In genomic region chr1:228860911-228861829, GRCh38 we compare ENCODE assay signal across 1 cellular context.
TF ChIP-seq lines count a peak whose summit lies in the region.

No MANE protein-coding gene starts in this region.

TF ChIP-seq in HepG2, 621 proteins besides CTCF, POLR2A, EP300 and RAD21 (continued from another document and continues in another):
- TF ChIP-seq AFF4 (CRISPR knock-in tag; IDR thresholded peaks at IDR 0.05), result no peak
- TF ChIP-seq GPN1 (CRISPR knock-in tag; IDR thresholded peaks at IDR 0.05; ENCODE audit: borderline replicate concordance), result no peak
- TF ChIP-seq ZNF549 (CRISPR knock-in tag; IDR thresholded peaks at IDR 0.05), result no peak
- TF ChIP-seq KAT2B (IDR thresholded peaks at IDR 0.05; ENCODE audit: borderline replicate concordance, low read depth, low read length), result peak; percentile 43; the same call in 1 of the 2 replicates
- TF ChIP-seq E2F5 (CRISPR knock-in tag; conservative IDR thresholded peaks at IDR 0.05), result no peak
- TF ChIP-seq MTF2 (CRISPR knock-in tag; IDR thresholded peaks at IDR 0.05; ENCODE audit: borderline replicate concordance), result no peak
- no peak for TF ChIP-seq PRDM4 (CRISPR knock-in tag; IDR thresholded peaks at IDR 0.05; ENCODE audit: borderline replicate concordance)
- no peak for TF ChIP-seq ZNF253 (CRISPR knock-in tag; IDR thresholded peaks at IDR 0.05; ENCODE audit: borderline replicate concordance)
- no peak for TF ChIP-seq YY1 (IDR thresholded peaks at IDR 0.05; ENCODE audit: insufficient read depth, insufficient replicate concordance, low read depth, low read length)
- no peak for TF ChIP-seq GLI4 (CRISPR knock-in tag; IDR thresholded peaks at IDR 0.05; ENCODE audit: borderline replicate concordance)
- TF ChIP-seq ARNTL (CRISPR knock-in tag; IDR thresholded peaks at IDR 0.05), result peak; percentile 81
- no peak for TF ChIP-seq ZNF383 (CRISPR knock-in tag; IDR thresholded peaks at IDR 0.05; ENCODE audit: borderline replicate concordance)
- TF ChIP-seq RELA (CRISPR knock-in tag; IDR thresholded peaks at IDR 0.05), result no peak
- no peak for TF ChIP-seq ZNF749 (CRISPR knock-in tag; IDR thresholded peaks at IDR 0.05; ENCODE audit: borderline replicate concordance)
- TF ChIP-seq ZFP82 (CRISPR knock-in tag; IDR thresholded peaks at IDR 0.05; ENCODE audit: borderline replicate concordance), result no peak
- no peak for TF ChIP-seq ZBTB7B (CRISPR knock-in tag; IDR thresholded peaks at IDR 0.05)
- no peak for TF ChIP-seq SP140L (CRISPR knock-in tag; IDR thresholded peaks at IDR 0.05; ENCODE audit: borderline replicate concordance)
- TF ChIP-seq ZNF33B (CRISPR knock-in tag; IDR thresholded peaks at IDR 0.05), result no peak
- no peak for TF ChIP-seq HCFC1 (IDR thresholded peaks at IDR 0.05; ENCODE audit: low read depth, low read length)
- TF ChIP-seq PRMT3 (CRISPR knock-in tag; IDR thresholded peaks at IDR 0.05; ENCODE audit: borderline replicate concordance, low read depth), result no peak
- no peak for TF ChIP-seq ZNF552 (CRISPR knock-in tag; IDR thresholded peaks at IDR 0.05; ENCODE audit: borderline replicate concordance)
- TF ChIP-seq PAWR (CRISPR knock-in tag; IDR thresholded peaks at IDR 0.05; ENCODE audit: borderline replicate concordance), result no peak
- 0 out of 2 replicates have a peak, but pooled peaks have one; percentile 39 for TF ChIP-seq CREB1 (IDR thresholded peaks at IDR 0.05)
- TF ChIP-seq CREB1 (CRISPR knock-in tag; IDR thresholded peaks at IDR 0.05), result peak; percentile 46; the same call in 1 of the 2 replicates
- no peak for TF ChIP-seq ZNF83 (CRISPR knock-in tag; IDR thresholded peaks at IDR 0.05; ENCODE audit: borderline replicate concordance)
- TF ChIP-seq DNMT1 (CRISPR knock-in tag; IDR thresholded peaks at IDR 0.05), result no peak
- no peak for TF ChIP-seq SRF (IDR thresholded peaks at IDR 0.05; ENCODE audit: low read depth, low read length)
- TF ChIP-seq RBAK (CRISPR knock-in tag; IDR thresholded peaks at IDR 0.05), result no peak
- TF ChIP-seq ZNF557 (CRISPR knock-in tag; IDR thresholded peaks at IDR 0.05), result no peak
- 0 out of 2 replicates have a peak, but pooled peaks have one; percentile 41 for TF ChIP-seq MTERF4 (CRISPR knock-in tag; IDR thresholded peaks at IDR 0.05)
- TF ChIP-seq HNF1A (IDR thresholded peaks at IDR 0.05; ENCODE audit: low read depth), result peak; percentile 23; the same call in 1 of the 2 replicates
- peak; percentile 71; the same call in 1 of the 2 replicates for TF ChIP-seq HNF1A (CRISPR knock-in tag; IDR thresholded peaks at IDR 0.05; ENCODE audit: borderline replicate concordance)
- TF ChIP-seq ZNF589 (CRISPR knock-in tag; conservative IDR thresholded peaks at IDR 0.05), result 0 out of 2 replicates have a peak, but pooled peaks have one; percentile 39
- peak; percentile 87 for TF ChIP-seq JUND (CRISPR knock-in tag; IDR thresholded peaks at IDR 0.05)
- TF ChIP-seq KMT2A (CRISPR knock-in tag; IDR thresholded peaks at IDR 0.05), result no peak
- no peak for TF ChIP-seq ATF1 (CRISPR knock-in tag; IDR thresholded peaks at IDR 0.05)
- no peak for TF ChIP-seq ZNF597 (CRISPR knock-in tag; IDR thresholded peaks at IDR 0.05)
- no peak for TF ChIP-seq RARG (CRISPR knock-in tag; IDR thresholded peaks at IDR 0.05; ENCODE audit: low read depth)
- TF ChIP-seq HMGA1 (CRISPR knock-in tag; conservative IDR thresholded peaks at IDR 0.05), result no peak
- no peak for TF ChIP-seq MZF1 (CRISPR knock-in tag; IDR thresholded peaks at IDR 0.05; ENCODE audit: borderline replicate concordance)
- no peak for TF ChIP-seq ZNF564 (CRISPR knock-in tag; IDR thresholded peaks at IDR 0.05)
- no peak for TF ChIP-seq ZNF44 (CRISPR knock-in tag; IDR thresholded peaks at IDR 0.05)
- TF ChIP-seq ZNF546 (CRISPR knock-in tag; conservative IDR thresholded peaks at IDR 0.05), result no peak
- no peak for TF ChIP-seq TFAP4 (IDR thresholded peaks at IDR 0.05; ENCODE audit: borderline replicate concordance, low read depth)
- TF ChIP-seq ELK4 (CRISPR knock-in tag; IDR thresholded peaks at IDR 0.05; ENCODE audit: borderline replicate concordance), result no peak
- TF ChIP-seq ZNF567 (CRISPR knock-in tag; IDR thresholded peaks at IDR 0.05; ENCODE audit: borderline replicate concordance), result no peak
- TF ChIP-seq RFXAP (CRISPR knock-in tag; IDR thresholded peaks at IDR 0.05; ENCODE audit: borderline replicate concordance), result no peak
- peak; percentile 88 for TF ChIP-seq ZNF644 (CRISPR knock-in tag; IDR thresholded peaks at IDR 0.05; ENCODE audit: low read depth)
- no peak for TF ChIP-seq POLR2G (IDR thresholded peaks at IDR 0.05; ENCODE audit: low read depth, low read length)
- no peak for TF ChIP-seq ZNF761 (CRISPR knock-in tag; conservative IDR thresholded peaks at IDR 0.05)
- TF ChIP-seq FOSL1 (CRISPR knock-in tag; IDR thresholded peaks at IDR 0.05; ENCODE audit: borderline replicate concordance), result peak; percentile 86
- TF ChIP-seq ZNF326 (CRISPR knock-in tag; IDR thresholded peaks at IDR 0.05; ENCODE audit: borderline replicate concordance), result no peak
- TF ChIP-seq NPAS2 (CRISPR knock-in tag; IDR thresholded peaks at IDR 0.05; ENCODE audit: borderline replicate concordance), result no peak
- no peak for TF ChIP-seq GMEB1 (CRISPR knock-in tag; IDR thresholded peaks at IDR 0.05; ENCODE audit: borderline replicate concordance)
- no peak for TF ChIP-seq HDAC6 (IDR thresholded peaks at IDR 0.05; ENCODE audit: low read depth, low read length)
